In the genomic region with DNA sequence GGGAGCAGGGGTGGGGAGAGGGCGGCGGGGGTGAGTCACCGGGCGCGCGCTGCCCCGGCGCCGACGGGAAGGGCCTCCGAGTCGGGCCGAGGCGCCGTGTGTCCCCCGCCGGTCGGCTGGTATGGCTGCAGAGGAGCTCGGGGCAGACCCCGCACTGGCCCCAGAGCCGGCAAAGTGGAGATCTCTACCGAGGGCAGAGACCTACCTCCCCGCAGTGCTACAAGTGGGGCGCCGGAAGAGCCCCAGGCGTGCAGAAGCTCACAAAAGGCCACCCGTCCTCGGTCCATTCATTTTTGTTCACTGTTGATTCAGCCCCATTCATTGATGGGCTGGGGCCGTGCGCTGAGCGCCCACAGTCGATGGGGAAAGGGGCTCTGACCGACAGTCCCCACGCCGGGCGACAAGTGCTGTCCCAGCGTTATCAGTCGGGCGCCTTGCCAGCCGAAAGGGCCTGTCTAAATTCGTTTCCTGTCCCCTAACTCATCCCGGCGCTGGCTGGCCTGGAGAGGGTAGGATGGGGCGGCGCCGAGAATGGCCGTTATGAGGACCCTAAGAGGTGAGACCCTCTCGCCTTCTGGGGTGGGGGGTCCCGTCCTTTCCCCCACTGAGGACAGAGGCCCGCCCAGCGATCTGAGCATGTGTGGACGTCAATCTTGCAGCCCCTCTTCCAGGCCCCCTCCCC, we compare ENCODE assay signal across 8 cellular contexts. TPM values are rescaled to one million over a fixed set of nuclear protein-coding genes. Genes with fewer than 3 reads are reported as not detected.
DNase-seq lines count a peak whose midpoint lies in the region; TF ChIP-seq lines count a peak whose summit lies in the region.

No MANE protein-coding gene starts in this region.

- H3K27me3 Mint-ChIP-seq in IgD-negative memory B cell (no peaks in the 10 kb centered on the region), osteocyte (ENCODE audit: unreplicated experiment) (no peaks in the 10 kb centered on the region)

- TF ChIP-seq CTCF in foreskin fibroblast (IDR thresholded peaks at IDR 0.05; ENCODE audit: low read depth, low read length) = no peak
- no peak for TF ChIP-seq CTCF in osteocyte (IDR thresholded peaks at IDR 0.05)

- peak overlapping the region; percentile 82 to 93 (median 88) for H3K4me3 Mint-ChIP-seq in IgD-negative memory B cell
- peak overlapping the region; percentile 65 for H3K4me3 Mint-ChIP-seq in osteocyte (ENCODE audit: unreplicated experiment)

- H3K4me1 Mint-ChIP-seq in IgD-negative memory B cell (peaks cover 13 to 18% (median 16%) of the 10 kb centered on the region in 3 donors), osteocyte (ENCODE audit: unreplicated experiment) (peaks cover 46% of the 10 kb centered on the region)

- H3K9me3 Mint-ChIP-seq in IgD-negative memory B cell (no peaks in the 10 kb centered on the region), osteocyte (ENCODE audit: unreplicated experiment) (no peaks in the 10 kb centered on the region)

- peak overlapping the region; percentile 90 to 92 (median 91) for H3K27ac Mint-ChIP-seq in IgD-negative memory B cell
- peak overlapping the region; percentile 76 for H3K27ac Mint-ChIP-seq in osteocyte (ENCODE audit: unreplicated experiment)

- DNase-seq in NCI-H2029 (lab: John Stamatoyannopoulos, UW) = peak; percentile 31
- no peak for DNase-seq in NCI-H2029 treated with DMSO at 0.1 percent for 48 hours (lab: John Stamatoyannopoulos, UW)
- peak; percentile 79 for DNase-seq in activated CD8-positive, alpha-beta memory T cell treated with anti-CD3 and anti-CD28 coated beads, Interleukin-2, amount 50 U/mL, for 48 hours
- DNase-seq in foreskin fibroblast = peak in 1 of 2 donors; percentile 43
- DNase-seq in osteocyte (ENCODE audit: extremely low spot score, unreplicated experiment) = no peak
- DNase-seq in caudate nucleus (lab: John Stamatoyannopoulos, UW) = no peak
- no peak for DNase-seq in AG08396 (ENCODE audit: low spot score)

- peak overlapping the region; percentile 50 to 99 for H3K4me3 ChIP-seq in foreskin fibroblast (ENCODE audit: low read depth in 1 of 2, low read length in 2 of 2)

- peaks cover 3% of the 10 kb centered on the region for H3K36me3 Mint-ChIP-seq in IgD-negative memory B cell
- H3K36me3 Mint-ChIP-seq in osteocyte (ENCODE audit: unreplicated experiment) = peaks cover 10% of the 10 kb centered on the region

- no peak overlapping the region for H3K27ac ChIP-seq in caudate nucleus (ENCODE audit: low read depth, low read length)

RNA-seq across cellular contexts. Expression of a gene that starts 0.7 kb away (rescaled TPM):
- polyA plus RNA-seq in IgD-negative memory B cell = 3.1 TPM
- total RNA-seq in osteocyte = 9.4 and 9.5 TPM in 2 replicates

RNA-seq across cellular contexts. Expression of a gene that starts 1.9 kb away (rescaled TPM):
- 1,903 TPM for polyA plus RNA-seq in IgD-negative memory B cell
- 509 and 514 TPM in 2 replicates for total RNA-seq in osteocyte

RNA-seq across cellular contexts. Expression of a gene that starts 10.1 kb away (rescaled TPM):
- polyA plus RNA-seq in IgD-negative memory B cell = 27.3 TPM
- 105 and 115 TPM in 2 replicates for total RNA-seq in osteocyte

RNA-seq across cellular contexts. Expression of a gene that starts 10.4 kb away (rescaled TPM):
- 70.9 TPM for polyA plus RNA-seq in IgD-negative memory B cell
- total RNA-seq in osteocyte = 59.6 and 60.6 TPM in 2 replicates

RNA-seq across cellular contexts. Expression of a gene that starts 17.4 kb away (rescaled TPM):
- 97.1 TPM for polyA plus RNA-seq in IgD-negative memory B cell
- total RNA-seq in osteocyte = 90.8 and 92.9 TPM in 2 replicates

Comparison
In these comparisons a context has a peak if more than half of its experiments do, and no peak if none do; other contexts are left out.
1. DNase-seq: peak in NCI-H2029 (single experiment) and activated CD8-positive, alpha-beta memory T cell treated with anti-CD3 and anti-CD28 coated beads, Interleukin-2, amount 50 U/mL, for 48 hours (single experiment); none in NCI-H2029 treated with DMSO at 0.1 percent for 48 hours (single experiment), osteocyte (single experiment), caudate nucleus (0 of 61) and AG08396 (single experiment).